Comparison of ENCODE assay signal across 19 cellular contexts in the genomic region with DNA sequence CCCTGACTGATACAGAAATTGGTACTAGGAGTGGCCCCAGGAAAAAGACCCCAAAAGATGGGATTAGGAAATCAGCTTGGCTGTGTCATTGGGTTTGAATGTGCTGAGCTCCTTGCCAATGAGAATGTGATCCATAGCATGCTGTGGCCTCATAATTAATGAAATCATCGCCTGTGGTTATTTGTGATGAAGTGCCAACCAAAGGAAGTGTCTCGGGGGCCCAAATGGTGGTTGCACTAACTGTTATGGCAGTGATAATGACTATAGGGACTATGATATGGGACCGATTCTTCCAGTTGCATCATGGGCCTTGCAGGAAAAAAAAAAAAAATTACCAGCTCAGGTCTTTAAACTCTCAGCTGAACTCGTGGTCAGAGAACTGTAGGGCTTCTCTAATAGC. TPM values are rescaled to one million over a fixed set of nuclear protein-coding genes. Genes with fewer than 3 reads are reported as not detected.
"Had no signal": no experiment of that assay in that cellular context is flagged by ENCODE, and none has a peak within 500 bp of the region (broad histone marks: within the 10 kb centered on the region; RNA-seq: fewer than 3 reads in every experiment).

No MANE protein-coding gene starts in this region.

- FAIRE-seq: urothelium cell line had no signal

- H3K27me3 Mint-ChIP-seq: activated naive CD4-positive, alpha-beta T cell treated with anti-CD3 and anti-CD28 coated beads, Interleukin-2, amount 50 U/mL, for 24 hours; activated T-cell treated with anti-CD3 and anti-CD28 coated beads, Interleukin-2, amount 50 U/mL, for 24 hours; T-cell had no signal

- H3K4me3 Mint-ChIP-seq: activated naive CD4-positive, alpha-beta T cell treated with anti-CD3 and anti-CD28 coated beads, Interleukin-2, amount 50 U/mL, for 24 hours; activated T-cell treated with anti-CD3 and anti-CD28 coated beads, Interleukin-2, amount 50 U/mL, for 24 hours; nephron progenitor cell had no signal

- H3K9me3 Mint-ChIP-seq: activated naive CD4-positive, alpha-beta T cell treated with anti-CD3 and anti-CD28 coated beads, Interleukin-2, amount 50 U/mL, for 24 hours; activated T-cell treated with anti-CD3 and anti-CD28 coated beads, Interleukin-2, amount 50 U/mL, for 24 hours; T-cell had no signal

- H3K4me1 ChIP-seq: tibial artery had no signal

- H3K36me3 Mint-ChIP-seq: activated naive CD4-positive, alpha-beta T cell treated with anti-CD3 and anti-CD28 coated beads, Interleukin-2, amount 50 U/mL, for 24 hours; T-cell had no signal

- H3K27ac Mint-ChIP-seq: activated naive CD4-positive, alpha-beta T cell treated with anti-CD3 and anti-CD28 coated beads, Interleukin-2, amount 50 U/mL, for 24 hours; nephron progenitor cell had no signal

- H3K27me3 ChIP-seq: esophagus squamous epithelium, tibial artery had no signal

- ATAC-seq: SK-N-SH treated with all-trans-retinoic acid at 6 μM for 48 hours had no signal

- H3K4me3 ChIP-seq: esophagus squamous epithelium, tibial artery had no signal

- H3K36me3 ChIP-seq: esophagus squamous epithelium, tibial artery had no signal

- H3K27ac ChIP-seq: esophagus squamous epithelium, tibial artery, VCaP had no signal

- DNase-seq: activated CD4-positive, alpha-beta T cell treated with anti-CD3 and anti-CD28 coated beads, Interleukin-2, amount 50 U/mL, for 1 hour; activated CD4-positive, CD25-positive, alpha-beta regulatory T cell treated with anti-CD3 and anti-CD28 coated beads, Interleukin-2, amount 50 U/mL, for 72 hours; activated gamma-delta T cell; activated T-cell treated with anti-CD3 and anti-CD28 coated beads, Interleukin-2, amount 50 U/mL, for 24 hours; dermis blood vessel endothelial cell; effector memory CD4-positive, alpha-beta T cell; esophagus squamous epithelium; nephron progenitor cell; nucleus accumbens; retina; stimulated activated naive CD4-positive, alpha-beta T cell; substantia nigra; tibial artery had no signal

- H3K9me3 ChIP-seq: esophagus squamous epithelium, tibial artery had no signal

RNA-seq across cellular contexts. Expression of a gene that starts 51.9 kb away (rescaled TPM):
- total RNA-seq: cerebellum had no signal
